ENCODE assay signal across 8 cellular contexts in genomic region chr4:22356996-22357596, GRCh38.
DNase-seq lines count a peak whose midpoint lies in the region; ATAC-seq and TF ChIP-seq lines count a peak whose summit lies in the region.

No MANE protein-coding gene starts in this region.

- peak; percentile 86 to 91 for ATAC-seq in stimulated activated naive B cell treated with anti-CD40 and anti-IgM and Interleukin-4, amounts not matched to agents 10 μg/mL and 1 μg/mL and 100 μg/mL, for 72 hours (replicated peaks)
- no peak for ATAC-seq in activated T-cell treated with anti-CD3 and anti-CD28 coated beads, Interleukin-2, amount 50 U/mL, for 4 hours

- TF ChIP-seq CTCF in AG10803 (conservative IDR thresholded peaks at IDR 0.05; ENCODE audit: low read length) (peak; percentile 40; the same call in 1 of the 2 replicates), H9 (conservative IDR thresholded peaks at IDR 0.05) (peak; percentile 46; the same call in 2 of the 3 replicates), epithelial cell of proximal tubule (conservative IDR thresholded peaks at IDR 0.05; ENCODE audit: low read depth, low read length) (peak; percentile 68)

- H2AK5ac ChIP-seq in H9 (ENCODE audit: insufficient read length, low read length): no peak overlapping the region

- no peak overlapping the region for H3K4me3 Mint-ChIP-seq in H9
- H3K4me3 Mint-ChIP-seq in stimulated activated naive B cell treated with anti-CD40 and anti-IgM and Interleukin-4, amounts not matched to agents 10 μg/mL and 1 μg/mL and 100 μg/mL, for 72 hours: no peak overlapping the region
- H3K4me3 Mint-ChIP-seq in activated T-cell treated with anti-CD3 and anti-CD28 coated beads, Interleukin-2, amount 50 U/mL, for 4 hours: no peak overlapping the region
- no peak overlapping the region for H3K4me3 Mint-ChIP-seq in T-helper 2 cell treated with Interferon-gamma antibody and Interleukin-4, amounts not matched to agents 5 μg/mL and 100 μg/mL, for 36 hours

- H3K79me2 ChIP-seq in H9 (ENCODE audit: insufficient read depth, low read length): no peaks in the 10 kb centered on the region

- no peak overlapping the region for H4K8ac ChIP-seq in H9 (replicated peaks; ENCODE audit: insufficient read length, low read depth, low read length)

- no peaks in the 10 kb centered on the region; the same call in 1 of the 2 replicates for H3K27me3 Mint-ChIP-seq in H9 (ENCODE audit: low read depth)
- H3K27me3 Mint-ChIP-seq in stimulated activated naive B cell treated with anti-CD40 and anti-IgM and Interleukin-4, amounts not matched to agents 10 μg/mL and 1 μg/mL and 100 μg/mL, for 72 hours: no peaks in the 10 kb centered on the region
- no peaks in the 10 kb centered on the region for H3K27me3 Mint-ChIP-seq in activated T-cell treated with anti-CD3 and anti-CD28 coated beads, Interleukin-2, amount 50 U/mL, for 4 hours (ENCODE audit: low read depth)
- peaks cover 3% of the 10 kb centered on the region for H3K27me3 Mint-ChIP-seq in T-helper 2 cell treated with Interferon-gamma antibody and Interleukin-4, amounts not matched to agents 5 μg/mL and 100 μg/mL, for 36 hours (ENCODE audit: low read depth)

- H2BK12ac ChIP-seq in H9 (ENCODE audit: insufficient read length, low read depth, low read length): no peak overlapping the region

- no peaks in the 10 kb centered on the region for H3K79me1 ChIP-seq in H9 (ENCODE audit: insufficient read depth, low read depth, low read length, poor library complexity, severe bottlenecking)

- no peaks in the 10 kb centered on the region for H3K23me2 ChIP-seq in H9 (ENCODE audit: insufficient read length, low read depth, low read length, poor library complexity, severe bottlenecking)

- H3K4me1 ChIP-seq in H9 (ENCODE audit: insufficient read depth, low read length): peaks cover 4% of the 10 kb centered on the region; the same call in 1 of the 2 replicates

- peaks cover 11 to 13% of the 10 kb centered on the region in 2 experiments for H3K4me1 Mint-ChIP-seq in H9
- no peaks in the 10 kb centered on the region for H3K4me1 Mint-ChIP-seq in stimulated activated naive B cell treated with anti-CD40 and anti-IgM and Interleukin-4, amounts not matched to agents 10 μg/mL and 1 μg/mL and 100 μg/mL, for 72 hours
- H3K4me1 Mint-ChIP-seq in activated T-cell treated with anti-CD3 and anti-CD28 coated beads, Interleukin-2, amount 50 U/mL, for 4 hours (ENCODE audit: low read depth): no peaks in the 10 kb centered on the region
- H3K4me1 Mint-ChIP-seq in T-helper 2 cell treated with Interferon-gamma antibody and Interleukin-4, amounts not matched to agents 5 μg/mL and 100 μg/mL, for 36 hours (ENCODE audit: low read depth): no peaks in the 10 kb centered on the region

- H3K4me2 ChIP-seq in H9 (ENCODE audit: insufficient read depth, insufficient read length, low read length): no peak overlapping the region

- peaks cover 0 to 6% (median 6%) of the 10 kb centered on the region in 3 experiments; a peak in 5 of 7 replicates for H3K36me3 Mint-ChIP-seq in H9 (ENCODE audit: insufficient read depth in 1 of 3, low read depth in 3 of 3)
- H3K36me3 Mint-ChIP-seq in stimulated activated naive B cell treated with anti-CD40 and anti-IgM and Interleukin-4, amounts not matched to agents 10 μg/mL and 1 μg/mL and 100 μg/mL, for 72 hours: peaks cover 0 to 3% of the 10 kb centered on the region in 2 donors
- H3K36me3 Mint-ChIP-seq in activated T-cell treated with anti-CD3 and anti-CD28 coated beads, Interleukin-2, amount 50 U/mL, for 4 hours (ENCODE audit: insufficient read depth): no peaks in the 10 kb centered on the region
- no peaks in the 10 kb centered on the region for H3K36me3 Mint-ChIP-seq in T-helper 2 cell treated with Interferon-gamma antibody and Interleukin-4, amounts not matched to agents 5 μg/mL and 100 μg/mL, for 36 hours (ENCODE audit: low read depth)

- no peaks in the 10 kb centered on the region for H3K27me3 ChIP-seq in H9 (ENCODE audit: insufficient read depth, low read length)

- no peak overlapping the region for H2BK120ac ChIP-seq in H9 (ENCODE audit: low read depth, low read length, poor library complexity, severe bottlenecking)

- no CpG with 5 or more reads among the region's 5 CpGs for WGBS in H9 (ENCODE audit: extremely low coverage, insufficient read length, low lambda C conversion rate)

- H3K27ac ChIP-seq in H9 (ENCODE audit: insufficient read length, low read depth, low read length): no peak overlapping the region

- no peak overlapping the region for H3K18ac ChIP-seq in H9 (ENCODE audit: insufficient read length, low read depth, low read length)

- no peak overlapping the region for H4K5ac ChIP-seq in H9 (ENCODE audit: insufficient read length, low read depth, low read length)

- no peak overlapping the region for H2BK15ac ChIP-seq in H9 (ENCODE audit: low read depth, low read length)

- H3K4me3 ChIP-seq in AG10803 (ENCODE audit: low read length): no peak overlapping the region
- H3K4me3 ChIP-seq in epithelial cell of proximal tubule (ENCODE audit: low read depth, low read length): no peak overlapping the region

- H3K9me3 Mint-ChIP-seq in H9: peaks cover 3 to 4% of the 10 kb centered on the region in 2 experiments; a peak in 3 of 5 replicates
- H3K9me3 Mint-ChIP-seq in stimulated activated naive B cell treated with anti-CD40 and anti-IgM and Interleukin-4, amounts not matched to agents 10 μg/mL and 1 μg/mL and 100 μg/mL, for 72 hours: peaks cover 10 to 14% of the 10 kb centered on the region in 2 donors
- peaks cover 16% of the 10 kb centered on the region for H3K9me3 Mint-ChIP-seq in activated T-cell treated with anti-CD3 and anti-CD28 coated beads, Interleukin-2, amount 50 U/mL, for 4 hours
- peaks cover 6% of the 10 kb centered on the region for H3K9me3 Mint-ChIP-seq in T-helper 2 cell treated with Interferon-gamma antibody and Interleukin-4, amounts not matched to agents 5 μg/mL and 100 μg/mL, for 36 hours

- H3K14ac ChIP-seq in H9 (ENCODE audit: insufficient read depth, low read length): no peak overlapping the region

- no peak overlapping the region for H3T11ph ChIP-seq in H9 (ENCODE audit: low read length)

- no peak overlapping the region for H2AFZ ChIP-seq in H9 (ENCODE audit: low read length)

- no peaks in the 10 kb centered on the region for H4K20me1 ChIP-seq in H9 (ENCODE audit: control insufficient read depth, insufficient read depth, insufficient read length)

- no peak overlapping the region for H2BK20ac ChIP-seq in H9 (ENCODE audit: low read depth, low read length, poor library complexity, severe bottlenecking)

- H4K91ac ChIP-seq in H9 (ENCODE audit: insufficient read length, low read depth, low read length): no peak overlapping the region

- H3K9ac ChIP-seq in H9 (ENCODE audit: extremely low read depth, insufficient read length, low read length): no peak overlapping the region

- H3K23ac ChIP-seq in H9 (ENCODE audit: insufficient read length, low read depth, low read length): no peak overlapping the region

- H3K27ac Mint-ChIP-seq in H9: no peak overlapping the region
- H3K27ac Mint-ChIP-seq in stimulated activated naive B cell treated with anti-CD40 and anti-IgM and Interleukin-4, amounts not matched to agents 10 μg/mL and 1 μg/mL and 100 μg/mL, for 72 hours: no peak overlapping the region
- H3K27ac Mint-ChIP-seq in T-helper 2 cell treated with Interferon-gamma antibody and Interleukin-4, amounts not matched to agents 5 μg/mL and 100 μg/mL, for 36 hours: no peak overlapping the region

- no peak overlapping the region for H2BK5ac ChIP-seq in H9 (ENCODE audit: insufficient read length, low read length)

- no peaks in the 10 kb centered on the region for H3K9me3 ChIP-seq in H9 (ENCODE audit: control insufficient read depth, low read depth, low read length)

- H3K56ac ChIP-seq in H9 (ENCODE audit: insufficient read length, low read depth, low read length): no peak overlapping the region

- no peak overlapping the region for H3K4ac ChIP-seq in H9 (ENCODE audit: low read depth, low read length)

- DNase-seq in AG10803 (ENCODE audit: low read depth): peak; percentile 15
- DNase-seq in H9: no peak
- DNase-seq in NCI-H69 (lab: John Stamatoyannopoulos, UW): peak; percentile 45
- DNase-seq in epithelial cell of proximal tubule (ENCODE audit: low read depth): peak; percentile 3
- no peak for DNase-seq in stimulated activated naive B cell treated with anti-CD40 and anti-IgM and Interleukin-4, amounts not matched to agents 10 μg/mL and 1 μg/mL and 100 μg/mL, for 72 hours
- no peak for DNase-seq in DMS79 treated with DMSO at 0.1 percent for 48 hours (lab: John Stamatoyannopoulos, UW)
- DNase-seq in activated T-cell treated with anti-CD3 and anti-CD28 coated beads, Interleukin-2, amount 50 U/mL, for 4 hours: no peak
- DNase-seq in T-helper 2 cell treated with Interferon-gamma antibody and Interleukin-4, amounts not matched to agents 5 μg/mL and 100 μg/mL, for 36 hours (ENCODE audit: low spot score): no peak

Comparison
In these comparisons a context has a peak if more than half of its experiments do, and no peak if none do; other contexts are left out.
1. DNase-seq: peak in AG10803 (single experiment), NCI-H69 (single experiment) and epithelial cell of proximal tubule (single experiment); none in H9 (single experiment), stimulated activated naive B cell treated with anti-CD40 and anti-IgM and Interleukin-4, amounts not matched to agents 10 μg/mL and 1 μg/mL and 100 μg/mL, for 72 hours (single experiment), DMS79 treated with DMSO at 0.1 percent for 48 hours (single experiment), activated T-cell treated with anti-CD3 and anti-CD28 coated beads, Interleukin-2, amount 50 U/mL, for 4 hours (single experiment) and T-helper 2 cell treated with Interferon-gamma antibody and Interleukin-4, amounts not matched to agents 5 μg/mL and 100 μg/mL, for 36 hours (single experiment).
2. ATAC-seq: peak in stimulated activated naive B cell treated with anti-CD40 and anti-IgM and Interleukin-4, amounts not matched to agents 10 μg/mL and 1 μg/mL and 100 μg/mL, for 72 hours (2 of 2); none in activated T-cell treated with anti-CD3 and anti-CD28 coated beads, Interleukin-2, amount 50 U/mL, for 4 hours (0 of 2).
3. Peak in every context shown above with its lines, with median percentiles within 50 percentile points of each other: CTCF ChIP-seq.